ENCODE assay signal across 2 cellular contexts in genomic region chr13:72728290-72728605, GRCh38.
TF ChIP-seq lines count a peak whose summit lies in the region.

No MANE protein-coding gene starts in this region.

TF ChIP-seq in SK-N-SH, 30 proteins besides CTCF, POLR2A, EP300 and RAD21 (continued from another document):
- TF ChIP-seq ZBTB33 (IDR thresholded peaks at IDR 0.05; ENCODE audit: borderline replicate concordance, low read depth) (no peak), NFIC (IDR thresholded peaks at IDR 0.05; ENCODE audit: borderline replicate concordance) (no peak), REST (IDR thresholded peaks at IDR 0.05; ENCODE audit: low read depth, low read length) (no peak), MEF2A (IDR thresholded peaks at IDR 0.05; ENCODE audit: borderline replicate concordance, low read depth) (no peak), RCOR1 (IDR thresholded peaks at IDR 0.05; ENCODE audit: low read length) (no peak), CHD2 (IDR thresholded peaks at IDR 0.05; ENCODE audit: low read length, partially characterized antibody) (no peak), MXI1 (IDR thresholded peaks at IDR 0.05; ENCODE audit: low read depth, low read length) (no peak), JUND (IDR thresholded peaks at IDR 0.05) (no peak), POLR2AphosphoS5 (IDR thresholded peaks at IDR 0.05; ENCODE audit: low read depth, low read length) (no peak), TEAD4 (IDR thresholded peaks at IDR 0.05; ENCODE audit: borderline replicate concordance, insufficient read depth) (no peak), GATA2 (CRISPR knock-in tag; IDR thresholded peaks at IDR 0.05) (no peak)

TF ChIP-seq in SK-N-SH treated with all-trans-retinoic acid at 6 μM for 48 hours, 23 proteins besides CTCF, POLR2A, EP300 and RAD21 (continued from another document):
- TF ChIP-seq CREB5 (CRISPR knock-in tag; IDR thresholded peaks at IDR 0.05; ENCODE audit: low read depth) (no peak), TSHZ2 (CRISPR knock-in tag; IDR thresholded peaks at IDR 0.05) (no peak), BACH2 (CRISPR knock-in tag; IDR thresholded peaks at IDR 0.05; ENCODE audit: borderline replicate concordance) (no peak), ISL1 (CRISPR knock-in tag; IDR thresholded peaks at IDR 0.05) (no peak), PPARA (CRISPR knock-in tag; IDR thresholded peaks at IDR 0.05; ENCODE audit: borderline replicate concordance) (no peak)
